Comparison of ENCODE assay signal across 10 cellular contexts in the genomic region with DNA sequence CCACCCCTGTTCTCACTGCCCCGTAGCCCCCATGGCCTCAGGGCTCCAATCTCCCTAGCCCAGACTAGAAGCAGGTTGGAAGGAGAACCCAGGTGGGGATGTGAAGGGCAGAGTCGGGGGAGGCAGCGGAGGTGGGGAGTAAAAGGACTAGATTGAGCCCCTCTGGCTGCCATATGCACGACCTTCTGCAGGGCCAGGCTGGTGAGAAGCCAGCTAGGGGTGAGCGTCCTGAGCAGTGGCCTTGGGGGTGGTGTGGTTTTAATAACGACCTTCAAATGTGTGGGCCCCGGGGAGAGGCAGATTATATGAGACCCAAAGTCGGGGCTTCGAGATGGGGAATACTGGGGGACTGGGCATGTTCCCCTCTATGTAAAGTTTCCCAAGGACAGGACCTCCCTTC.
A peak's percentile ranks its signal among the peaks of the same experiment; 100 is the strongest.
DNase-seq lines count a peak whose midpoint lies in the region; ATAC-seq and TF ChIP-seq lines count a peak whose summit lies in the region.
"Had no signal": no experiment of that assay in that cellular context is flagged by ENCODE, and none has a peak within 500 bp of the region (broad histone marks: within the 10 kb centered on the region; RNA-seq: fewer than 3 reads in every experiment).

No MANE protein-coding gene starts in this region.

- H3K4me3 ChIP-seq in body of pancreas (no peak overlapping the region), muscle layer of duodenum (ENCODE audit: low read depth in 1 of 2, low read length in 2 of 2) (peak overlapping the region in 1 of 2 donors; percentile 57), thyroid gland (replicated peaks in 1 of 3) (no peak overlapping the region)

- peak overlapping the region; percentile 100 for H3K27ac ChIP-seq in body of pancreas
- H3K27ac ChIP-seq in muscle layer of duodenum (ENCODE audit: low read length), result peak overlapping the region; percentile 84
- H3K27ac ChIP-seq in thyroid gland, result peak overlapping the region; percentile 100

- H3K36me3 ChIP-seq in body of pancreas (replicated peaks in 1 of 2; ENCODE audit: insufficient read depth in 1 of 2, low read depth in 2 of 2) (no peaks in the 10 kb centered on the region), muscle layer of duodenum (ENCODE audit: control insufficient read depth in 1 of 2, insufficient read depth in 2 of 2, low read length in 2 of 2) (peaks cover 0 to 10% of the 10 kb centered on the region in 2 donors), thyroid gland (no peaks in the 10 kb centered on the region)
- H3K36me3 ChIP-seq: MG63 had no signal

- no peaks in the 10 kb centered on the region for H3K9me3 ChIP-seq in body of pancreas
- no peaks in the 10 kb centered on the region for H3K9me3 ChIP-seq in muscle layer of duodenum (ENCODE audit: control insufficient read depth in 1 of 2, low read length in 2 of 2)
- H3K9me3 ChIP-seq in thyroid gland, result no peaks in the 10 kb centered on the region
- H3K9me3 ChIP-seq: MG63 had no signal

- H3K9me3 Mint-ChIP-seq in activated T-cell treated with anti-CD3 and anti-CD28 coated beads, Interleukin-2, amount 50 U/mL, for 4 hours, result no peaks in the 10 kb centered on the region

- 59 to 60% methylated on average over 9 of the region's 9 CpGs for WGBS in body of pancreas, 2 donors
- 81 to 83% methylated on average over 9 of the region's 9 CpGs for WGBS in thyroid gland, 2 donors

- no peak for TF ChIP-seq CTCF in body of pancreas (IDR thresholded peaks at IDR 0.05)
- no peak for TF ChIP-seq CTCF in thyroid gland (IDR thresholded peaks at IDR 0.05)

- H3K4me3 Mint-ChIP-seq in activated T-cell treated with anti-CD3 and anti-CD28 coated beads, Interleukin-2, amount 50 U/mL, for 4 hours, result peak overlapping the region; percentile 64

- H3K4me1 ChIP-seq in body of pancreas, result peaks cover 62% of the 10 kb centered on the region
- peaks cover 25 to 35% of the 10 kb centered on the region in 2 donors for H3K4me1 ChIP-seq in muscle layer of duodenum (ENCODE audit: control insufficient read depth in 1 of 2, insufficient read depth in 2 of 2, low read length in 2 of 2)
- peaks cover 70 to 81% of the 10 kb centered on the region in 2 donors for H3K4me1 ChIP-seq in thyroid gland

- no peak for ATAC-seq in activated T-cell treated with anti-CD3 and anti-CD28 coated beads, Interleukin-2, amount 50 U/mL, for 4 hours
- ATAC-seq in body of pancreas, result no peak
- ATAC-seq in HG02870 (IDR thresholded peaks at IDR 0.05; ENCODE audit: unreplicated experiment), result no peak

- H3K4me1 Mint-ChIP-seq in activated T-cell treated with anti-CD3 and anti-CD28 coated beads, Interleukin-2, amount 50 U/mL, for 4 hours (ENCODE audit: low read depth), result peaks cover 26% of the 10 kb centered on the region

- no peaks in the 10 kb centered on the region for H3K36me3 Mint-ChIP-seq in activated T-cell treated with anti-CD3 and anti-CD28 coated beads, Interleukin-2, amount 50 U/mL, for 4 hours (ENCODE audit: insufficient read depth)

- TF ChIP-seq POLR2A in body of pancreas (IDR thresholded peaks at IDR 0.05) (no peak), thyroid gland (IDR thresholded peaks at IDR 0.05) (no peak)

- intact Hi-C loops in body of pancreas (cut with DNase I) (no loop called here), thyroid gland (cut with DNase I) (loop anchor here (5.0 kb wide), 1 partner anchor 69 kb away; no protein-coding TSS in a partner anchor)

- H3K27me3 ChIP-seq in body of pancreas, result no peaks in the 10 kb centered on the region
- no peaks in the 10 kb centered on the region for H3K27me3 ChIP-seq in muscle layer of duodenum (ENCODE audit: low read depth, low read length)
- no peaks in the 10 kb centered on the region for H3K27me3 ChIP-seq in thyroid gland
- H3K27me3 ChIP-seq: MG63 had no signal

- DNase-seq in activated T-cell treated with anti-CD3 and anti-CD28 coated beads, Interleukin-2, amount 50 U/mL, for 4 hours, result no peak
- DNase-seq in activated T-cell treated with anti-CD3 and anti-CD28 coated beads, Interleukin-2, amount 50 U/mL, for 48 hours, result no peak
- DNase-seq in body of pancreas, result no peak
- DNase-seq in thyroid gland, result no peak
- DNase-seq in OCI-M1 (lab: John Stamatoyannopoulos, UW), result no peak
- no peak for DNase-seq in stimulated activated CD4-positive, alpha-beta T cell treated with anti-CD3 and anti-CD28 coated beads, Interleukin-15, amount 100 ng/mL, for 24 hours
- DNase-seq: activated effector memory CD4-positive, alpha-beta T cell treated with Interleukin-2 at 50 U/mL for 16 hours had no signal

- H3K27me3 Mint-ChIP-seq in activated T-cell treated with anti-CD3 and anti-CD28 coated beads, Interleukin-2, amount 50 U/mL, for 4 hours (ENCODE audit: low read depth), result no peaks in the 10 kb centered on the region
